In genomic region chr1:114227059-114227458, GRCh38 we compare ENCODE assay signal across 15 cellular contexts.
DNase-seq lines count a peak whose midpoint lies in the region; ATAC-seq and TF ChIP-seq lines count a peak whose summit lies in the region.
"Had no signal": no experiment of that assay in that cellular context is flagged by ENCODE, and none has a peak within 500 bp of the region (broad histone marks: within the 10 kb centered on the region; RNA-seq: fewer than 3 reads in every experiment).

No MANE protein-coding gene starts in this region.

- no peaks in the 10 kb centered on the region for H3K9me3 ChIP-seq in heart left ventricle
- no peaks in the 10 kb centered on the region for H3K9me3 ChIP-seq in right cardiac atrium (ENCODE audit: control insufficient read depth, low read length)
- H3K9me3 ChIP-seq in heart right ventricle = no peaks in the 10 kb centered on the region
- H3K9me3 ChIP-seq: Caco-2 had no signal

- no peak for TF ChIP-seq POLR2A in heart left ventricle (IDR thresholded peaks at IDR 0.05)

- H3K4me1 ChIP-seq in heart left ventricle = peaks cover 0 to 9% (median 0%) of the 10 kb centered on the region in 12 donors
- no peaks in the 10 kb centered on the region for H3K4me1 ChIP-seq in right cardiac atrium (ENCODE audit: control insufficient read depth, insufficient read depth, low read length)
- peaks cover 0 to 9% (median 0%) of the 10 kb centered on the region in 9 donors for H3K4me1 ChIP-seq in heart right ventricle
- H3K4me1 ChIP-seq: Caco-2 had no signal

- WGBS in heart left ventricle, 4 donors = 34 to 44% (median 39%) methylated on average over 4 of the region's 4 CpGs
- WGBS in right cardiac atrium = 57% methylated on average over 4 of the region's 4 CpGs
- WGBS in heart right ventricle, 2 donors = 39 to 53% methylated on average over 4 of the region's 4 CpGs

- H3K4me3 ChIP-seq in heart left ventricle (no peak overlapping the region), right cardiac atrium (ENCODE audit: low read length) (no peak overlapping the region), heart right ventricle (no peak overlapping the region)

- no peaks in the 10 kb centered on the region for H3K27me3 ChIP-seq in heart left ventricle
- H3K27me3 ChIP-seq in right cardiac atrium (ENCODE audit: control insufficient read depth, insufficient read depth) = peaks cover 2% of the 10 kb centered on the region
- H3K27me3 ChIP-seq in heart right ventricle = peaks cover 0 to 7% (median 0%) of the 10 kb centered on the region in 7 donors

- H3K27ac ChIP-seq in heart left ventricle (no peak overlapping the region), right cardiac atrium (ENCODE audit: low read length) (no peak overlapping the region), heart right ventricle (no peak overlapping the region)

- H3K36me3 ChIP-seq in heart left ventricle (no peaks in the 10 kb centered on the region), heart right ventricle (no peaks in the 10 kb centered on the region)

- peak in 3 of 5 donors; percentile 20 to 74 (median 33) for DNase-seq in heart left ventricle
- no peak for DNase-seq in right cardiac atrium
- DNase-seq in heart right ventricle = peak in 1 of 2 donors; percentile 14
- peak; percentile 49 for DNase-seq in left ventricle myocardium superior
- no peak for DNase-seq in kidney tubule cell (ENCODE audit: low spot score)
- DNase-seq: C1 segment of cervical spinal cord; Caco-2; CD4-positive, CD25-positive, alpha-beta regulatory T cell; CD8-positive, alpha-beta T cell; DMS153; DND-41; GOT3; H7 had no signal

- no peak for TF ChIP-seq CTCF in heart left ventricle (IDR thresholded peaks at IDR 0.05)
- TF ChIP-seq CTCF in heart right ventricle (IDR thresholded peaks at IDR 0.05) = no peak

- ATAC-seq in heart left ventricle (peak; percentile 66 to 88 (median 78)), right cardiac atrium (no peak), heart right ventricle (peak in 6 of 8 donors; percentile 61 to 90 (median 76)), left ventricle myocardium superior (peak; percentile 93), HG03139 (IDR thresholded peaks at IDR 0.05; ENCODE audit: unreplicated experiment) (no peak)
- ATAC-seq: CD8-positive, alpha-beta T cell; HCT116 had no signal

- intact Hi-C loops in heart left ventricle (cut with DNase I) (no loop called here), right cardiac atrium (cut with DNase I) (no loop called here), heart right ventricle (cut with DNase I) (no loop called here), left ventricle myocardium superior (cut with micrococcal nuclease) (no loop called here)

Comparison
In these comparisons a context has a peak if more than half of its experiments do, and no peak if none do; other contexts are left out.
1. ATAC-seq: peak in heart left ventricle (4 of 4), heart right ventricle (6 of 8) and left ventricle myocardium superior (single experiment); none in right cardiac atrium (0 of 2) and HG03139 (single experiment).
2. DNase-seq: peak in heart left ventricle (3 of 5) and left ventricle myocardium superior (single experiment); none in right cardiac atrium (0 of 3) and kidney tubule cell (single experiment).